2 cellular contexts compared by ENCODE assay signal in the genomic region with DNA sequence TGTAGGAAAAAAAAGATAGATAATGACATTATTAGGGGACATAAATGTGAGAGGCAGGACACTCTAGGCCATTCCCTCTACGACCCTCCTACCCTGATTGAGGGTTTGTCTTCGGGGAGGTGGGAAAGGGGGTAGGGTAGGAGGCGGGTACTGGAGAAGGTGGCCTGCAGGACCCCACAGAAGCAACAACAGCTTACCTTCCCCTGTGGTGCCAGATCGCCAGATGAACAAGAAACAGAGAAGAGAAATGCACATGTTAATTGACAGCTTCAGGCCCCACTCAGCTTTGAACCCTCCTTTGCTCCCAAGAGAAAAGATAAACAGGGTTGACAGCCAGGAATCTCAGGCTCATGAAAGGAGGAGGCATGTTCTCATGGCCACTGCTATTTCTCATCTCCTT.
TF ChIP-seq lines count a peak whose summit lies in the region.

No MANE protein-coding gene starts in this region.

TF ChIP-seq in WTC11, 78 proteins besides CTCF, POLR2A, EP300 and RAD21:
- TF ChIP-seq FOXJ3 (CRISPR knock-in tag; IDR thresholded peaks at IDR 0.05; ENCODE audit: borderline replicate concordance) (no peak), ZNF121 (CRISPR knock-in tag; IDR thresholded peaks at IDR 0.05) (no peak), SOX15 (CRISPR knock-in tag; IDR thresholded peaks at IDR 0.05) (no peak), ESRRA (CRISPR knock-in tag; IDR thresholded peaks at IDR 0.05; ENCODE audit: borderline replicate concordance) (no peak), ZNF232 (CRISPR knock-in tag; IDR thresholded peaks at IDR 0.05) (no peak), OVOL2 (CRISPR knock-in tag; IDR thresholded peaks at IDR 0.05; ENCODE audit: borderline replicate concordance) (no peak), MXD4 (CRISPR knock-in tag; IDR thresholded peaks at IDR 0.05; ENCODE audit: borderline replicate concordance) (no peak), ZBTB21 (CRISPR knock-in tag; IDR thresholded peaks at IDR 0.05; ENCODE audit: borderline replicate concordance) (no peak)
- TF ChIP-seq, protein P1, sequence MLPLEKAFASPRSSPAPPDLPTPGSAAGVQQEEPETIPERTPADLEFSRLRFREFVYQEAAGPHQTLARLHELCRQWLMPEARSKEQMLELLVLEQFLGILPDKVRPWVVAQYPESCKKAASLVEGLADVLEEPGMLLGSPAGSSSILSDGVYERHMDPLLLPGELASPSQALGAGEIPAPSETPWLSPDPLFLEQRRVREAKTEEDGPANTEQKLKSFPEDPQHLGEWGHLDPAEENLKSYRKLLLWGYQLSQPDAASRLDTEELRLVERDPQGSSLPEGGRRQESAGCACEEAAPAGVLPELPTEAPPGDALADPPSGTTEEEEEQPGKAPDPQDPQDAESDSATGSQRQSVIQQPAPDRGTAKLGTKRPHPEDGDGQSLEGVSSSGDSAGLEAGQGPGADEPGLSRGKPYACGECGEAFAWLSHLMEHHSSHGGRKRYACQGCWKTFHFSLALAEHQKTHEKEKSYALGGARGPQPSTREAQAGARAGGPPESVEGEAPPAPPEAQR (CRISPR knock-in tag; IDR thresholded peaks at IDR 0.05), result no peak
- TF ChIP-seq, protein P2, sequence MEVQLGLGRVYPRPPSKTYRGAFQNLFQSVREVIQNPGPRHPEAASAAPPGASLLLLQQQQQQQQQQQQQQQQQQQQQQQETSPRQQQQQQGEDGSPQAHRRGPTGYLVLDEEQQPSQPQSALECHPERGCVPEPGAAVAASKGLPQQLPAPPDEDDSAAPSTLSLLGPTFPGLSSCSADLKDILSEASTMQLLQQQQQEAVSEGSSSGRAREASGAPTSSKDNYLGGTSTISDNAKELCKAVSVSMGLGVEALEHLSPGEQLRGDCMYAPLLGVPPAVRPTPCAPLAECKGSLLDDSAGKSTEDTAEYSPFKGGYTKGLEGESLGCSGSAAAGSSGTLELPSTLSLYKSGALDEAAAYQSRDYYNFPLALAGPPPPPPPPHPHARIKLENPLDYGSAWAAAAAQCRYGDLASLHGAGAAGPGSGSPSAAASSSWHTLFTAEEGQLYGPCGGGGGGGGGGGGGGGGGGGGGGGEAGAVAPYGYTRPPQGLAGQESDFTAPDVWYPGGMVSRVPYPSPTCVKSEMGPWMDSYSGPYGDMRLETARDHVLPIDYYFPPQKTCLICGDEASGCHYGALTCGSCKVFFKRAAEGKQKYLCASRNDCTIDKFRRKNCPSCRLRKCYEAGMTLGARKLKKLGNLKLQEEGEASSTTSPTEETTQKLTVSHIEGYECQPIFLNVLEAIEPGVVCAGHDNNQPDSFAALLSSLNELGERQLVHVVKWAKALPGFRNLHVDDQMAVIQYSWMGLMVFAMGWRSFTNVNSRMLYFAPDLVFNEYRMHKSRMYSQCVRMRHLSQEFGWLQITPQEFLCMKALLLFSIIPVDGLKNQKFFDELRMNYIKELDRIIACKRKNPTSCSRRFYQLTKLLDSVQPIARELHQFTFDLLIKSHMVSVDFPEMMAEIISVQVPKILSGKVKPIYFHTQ (CRISPR knock-in tag; IDR thresholded peaks at IDR 0.05), result no peak
- TF ChIP-seq, protein P3, sequence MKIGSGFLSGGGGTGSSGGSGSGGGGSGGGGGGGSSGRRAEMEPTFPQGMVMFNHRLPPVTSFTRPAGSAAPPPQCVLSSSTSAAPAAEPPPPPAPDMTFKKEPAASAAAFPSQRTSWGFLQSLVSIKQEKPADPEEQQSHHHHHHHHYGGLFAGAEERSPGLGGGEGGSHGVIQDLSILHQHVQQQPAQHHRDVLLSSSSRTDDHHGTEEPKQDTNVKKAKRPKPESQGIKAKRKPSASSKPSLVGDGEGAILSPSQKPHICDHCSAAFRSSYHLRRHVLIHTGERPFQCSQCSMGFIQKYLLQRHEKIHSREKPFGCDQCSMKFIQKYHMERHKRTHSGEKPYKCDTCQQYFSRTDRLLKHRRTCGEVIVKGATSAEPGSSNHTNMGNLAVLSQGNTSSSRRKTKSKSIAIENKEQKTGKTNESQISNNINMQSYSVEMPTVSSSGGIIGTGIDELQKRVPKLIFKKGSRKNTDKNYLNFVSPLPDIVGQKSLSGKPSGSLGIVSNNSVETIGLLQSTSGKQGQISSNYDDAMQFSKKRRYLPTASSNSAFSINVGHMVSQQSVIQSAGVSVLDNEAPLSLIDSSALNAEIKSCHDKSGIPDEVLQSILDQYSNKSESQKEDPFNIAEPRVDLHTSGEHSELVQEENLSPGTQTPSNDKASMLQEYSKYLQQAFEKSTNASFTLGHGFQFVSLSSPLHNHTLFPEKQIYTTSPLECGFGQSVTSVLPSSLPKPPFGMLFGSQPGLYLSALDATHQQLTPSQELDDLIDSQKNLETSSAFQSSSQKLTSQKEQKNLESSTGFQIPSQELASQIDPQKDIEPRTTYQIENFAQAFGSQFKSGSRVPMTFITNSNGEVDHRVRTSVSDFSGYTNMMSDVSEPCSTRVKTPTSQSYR (CRISPR knock-in tag; IDR thresholded peaks at IDR 0.05), result no peak
- TF ChIP-seq, protein P4, sequence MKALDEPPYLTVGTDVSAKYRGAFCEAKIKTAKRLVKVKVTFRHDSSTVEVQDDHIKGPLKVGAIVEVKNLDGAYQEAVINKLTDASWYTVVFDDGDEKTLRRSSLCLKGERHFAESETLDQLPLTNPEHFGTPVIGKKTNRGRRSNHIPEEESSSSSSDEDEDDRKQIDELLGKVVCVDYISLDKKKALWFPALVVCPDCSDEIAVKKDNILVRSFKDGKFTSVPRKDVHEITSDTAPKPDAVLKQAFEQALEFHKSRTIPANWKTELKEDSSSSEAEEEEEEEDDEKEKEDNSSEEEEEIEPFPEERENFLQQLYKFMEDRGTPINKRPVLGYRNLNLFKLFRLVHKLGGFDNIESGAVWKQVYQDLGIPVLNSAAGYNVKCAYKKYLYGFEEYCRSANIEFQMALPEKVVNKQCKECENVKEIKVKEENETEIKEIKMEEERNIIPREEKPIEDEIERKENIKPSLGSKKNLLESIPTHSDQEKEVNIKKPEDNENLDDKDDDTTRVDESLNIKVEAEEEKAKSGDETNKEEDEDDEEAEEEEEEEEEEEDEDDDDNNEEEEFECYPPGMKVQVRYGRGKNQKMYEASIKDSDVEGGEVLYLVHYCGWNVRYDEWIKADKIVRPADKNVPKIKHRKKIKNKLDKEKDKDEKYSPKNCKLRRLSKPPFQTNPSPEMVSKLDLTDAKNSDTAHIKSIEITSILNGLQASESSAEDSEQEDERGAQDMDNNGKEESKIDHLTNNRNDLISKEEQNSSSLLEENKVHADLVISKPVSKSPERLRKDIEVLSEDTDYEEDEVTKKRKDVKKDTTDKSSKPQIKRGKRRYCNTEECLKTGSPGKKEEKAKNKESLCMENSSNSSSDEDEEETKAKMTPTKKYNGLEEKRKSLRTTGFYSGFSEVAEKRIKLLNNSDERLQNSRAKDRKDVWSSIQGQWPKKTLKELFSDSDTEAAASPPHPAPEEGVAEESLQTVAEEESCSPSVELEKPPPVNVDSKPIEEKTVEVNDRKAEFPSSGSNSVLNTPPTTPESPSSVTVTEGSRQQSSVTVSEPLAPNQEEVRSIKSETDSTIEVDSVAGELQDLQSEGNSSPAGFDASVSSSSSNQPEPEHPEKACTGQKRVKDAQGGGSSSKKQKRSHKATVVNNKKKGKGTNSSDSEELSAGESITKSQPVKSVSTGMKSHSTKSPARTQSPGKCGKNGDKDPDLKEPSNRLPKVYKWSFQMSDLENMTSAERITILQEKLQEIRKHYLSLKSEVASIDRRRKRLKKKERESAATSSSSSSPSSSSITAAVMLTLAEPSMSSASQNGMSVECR (CRISPR knock-in tag; IDR thresholded peaks at IDR 0.05; ENCODE audit: borderline replicate concordance), result no peak

TF ChIP-seq in liver, 16 proteins besides CTCF, POLR2A, EP300 and RAD21:
- TF ChIP-seq, protein P5, sequence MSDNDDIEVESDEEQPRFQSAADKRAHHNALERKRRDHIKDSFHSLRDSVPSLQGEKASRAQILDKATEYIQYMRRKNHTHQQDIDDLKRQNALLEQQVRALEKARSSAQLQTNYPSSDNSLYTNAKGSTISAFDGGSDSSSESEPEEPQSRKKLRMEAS (IDR thresholded peaks at IDR 0.05), result no peak
- TF ChIP-seq YY1 (IDR thresholded peaks at IDR 0.05), result no peak
- TF ChIP-seq RXRA (IDR thresholded peaks at IDR 0.05), result no peak
- TF ChIP-seq FOXA1 (IDR thresholded peaks at IDR 0.05), result no peak
- no peak for TF ChIP-seq JUND (IDR thresholded peaks at IDR 0.05)
